In genomic region chr10:112811741-112812551, GRCh38 we compare ENCODE assay signal across 9 cellular contexts.
A peak's percentile ranks its signal among the peaks of the same experiment; 100 is the strongest.
DNase-seq lines count a peak whose midpoint lies in the region; TF ChIP-seq lines count a peak whose summit lies in the region.
"Had no signal": no experiment of that assay in that cellular context is flagged by ENCODE, and none has a peak within 500 bp of the region (broad histone marks: within the 10 kb centered on the region; RNA-seq: fewer than 3 reads in every experiment).

No MANE protein-coding gene starts in this region.

- no peaks in the 10 kb centered on the region for H3K27me3 ChIP-seq in ovary

- DNase-seq in Calu3, result peak; percentile 62
- peak; percentile 96 for DNase-seq in RPMI7951 (ENCODE audit: low read depth)
- DNase-seq in fibroblast of pulmonary artery (ENCODE audit: low read depth), result peak; percentile 88
- peak in 3 of 5 donors; percentile 31 to 51 (median 35) for DNase-seq in ovary
- DNase-seq in effector CD8-positive, alpha-beta T cell (lab: John Stamatoyannopoulos, UW), result no peak
- DNase-seq in T-helper 2 cell treated with Interferon-gamma antibody and Interleukin-4, amounts not matched to agents 5 μg/mL and 100 μg/mL, for 36 hours (ENCODE audit: low spot score), result no peak
- DNase-seq in stimulated activated CD4-positive, alpha-beta T cell treated with anti-CD3 and anti-CD28 coated beads, Interleukin-15, amount 100 ng/mL, for 24 hours, result no peak
- no peak for DNase-seq in stimulated activated CD4-positive, alpha-beta T cell treated with anti-CD3 and anti-CD28 coated beads, Interleukin-4, amount 100 ng/mL, for 1 hour
- DNase-seq: NCI-H1436 treated with DMSO at 0.1 percent for 48 hours had no signal

- peaks cover 12% of the 10 kb centered on the region for H3K36me3 Mint-ChIP-seq in Calu3 (ENCODE audit: insufficient read depth, unreplicated experiment)
- H3K36me3 Mint-ChIP-seq in T-helper 2 cell treated with Interferon-gamma antibody and Interleukin-4, amounts not matched to agents 5 μg/mL and 100 μg/mL, for 36 hours (ENCODE audit: low read depth), result peaks cover 3% of the 10 kb centered on the region

- peak overlapping the region; percentile 37 for H3K4me3 Mint-ChIP-seq in Calu3 (ENCODE audit: low read depth, unreplicated experiment)
- H3K4me3 Mint-ChIP-seq in T-helper 2 cell treated with Interferon-gamma antibody and Interleukin-4, amounts not matched to agents 5 μg/mL and 100 μg/mL, for 36 hours, result no peak overlapping the region

- no peak for TF ChIP-seq EP300 in ovary (IDR thresholded peaks at IDR 0.05)

- H3K9me3 ChIP-seq in ovary, result no peaks in the 10 kb centered on the region

- WGBS in ovary, 3 donors, result 5 to 15% (median 10%) methylated on average over 14 of the region's 14 CpGs

- CTCF ChIA-PET in Calu3 (lab: Charles Lee), result interaction anchor here (0.9 to 1.4 kb wide), 5 partner anchors 19 to 134 kb away, joined by 3 to 5 read pairs (median 3); no protein-coding TSS in a partner anchor

- H3K27ac ChIP-seq in ovary, result peak overlapping the region in 1 of 2 donors; percentile 7

- peaks cover 46% of the 10 kb centered on the region for H3K4me1 Mint-ChIP-seq in Calu3 (ENCODE audit: low read depth, unreplicated experiment)
- H3K4me1 Mint-ChIP-seq in T-helper 2 cell treated with Interferon-gamma antibody and Interleukin-4, amounts not matched to agents 5 μg/mL and 100 μg/mL, for 36 hours (ENCODE audit: low read depth), result peaks cover 35% of the 10 kb centered on the region

- BruUV-seq in Calu3 (replicated peaks; lab: Mats Ljungman, UMichigan), result no TSS peak

- peaks cover 9% of the 10 kb centered on the region for H3K4me1 ChIP-seq in ovary (ENCODE audit: insufficient read depth)

- H3K27ac Mint-ChIP-seq in Calu3 (ENCODE audit: unreplicated experiment), result peak overlapping the region; percentile 77
- H3K27ac Mint-ChIP-seq in T-helper 2 cell treated with Interferon-gamma antibody and Interleukin-4, amounts not matched to agents 5 μg/mL and 100 μg/mL, for 36 hours, result no peak overlapping the region

- intact Hi-C loops in Calu3 (cut with micrococcal nuclease; ENCODE audit: unreplicated experiment), result loop anchor here (2.0 kb wide), 1 partner anchor 139 kb away; the partner anchor contains the start of gene TCF7L2
- intact Hi-C loops in ovary (cut with DNase I), result no loop called here

- H3K9me3 Mint-ChIP-seq in Calu3 (ENCODE audit: low read depth, unreplicated experiment), result no peaks in the 10 kb centered on the region
- H3K9me3 Mint-ChIP-seq in T-helper 2 cell treated with Interferon-gamma antibody and Interleukin-4, amounts not matched to agents 5 μg/mL and 100 μg/mL, for 36 hours, result no peaks in the 10 kb centered on the region

- no peaks in the 10 kb centered on the region for H3K27me3 Mint-ChIP-seq in Calu3 (ENCODE audit: unreplicated experiment)
- H3K27me3 Mint-ChIP-seq in T-helper 2 cell treated with Interferon-gamma antibody and Interleukin-4, amounts not matched to agents 5 μg/mL and 100 μg/mL, for 36 hours (ENCODE audit: low read depth), result no peaks in the 10 kb centered on the region

- no peak for TF ChIP-seq POLR2A in ovary (IDR thresholded peaks at IDR 0.05)

- no peak for TF ChIP-seq CTCF in Calu3 (IDR thresholded peaks at IDR 0.05; ENCODE audit: unreplicated experiment)
- TF ChIP-seq CTCF in fibroblast of pulmonary artery (IDR thresholded peaks at IDR 0.05; ENCODE audit: low read length, missing control alignments), result no peak
- no peak for TF ChIP-seq CTCF in ovary (IDR thresholded peaks at IDR 0.05)

- no peaks in the 10 kb centered on the region for H3K36me3 ChIP-seq in ovary

- H3K4me3 ChIP-seq in fibroblast of pulmonary artery (replicated peaks; ENCODE audit: low read depth, low read length), result peak overlapping the region; percentile 34
- no peak overlapping the region for H3K4me3 ChIP-seq in ovary

Comparison
In these comparisons a context has a peak if more than half of its experiments do, and no peak if none do; other contexts are left out.
1. DNase-seq: peak in Calu3 (single experiment), RPMI7951 (single experiment), fibroblast of pulmonary artery (single experiment) and ovary (3 of 5); none in effector CD8-positive, alpha-beta T cell (single experiment), T-helper 2 cell treated with Interferon-gamma antibody and Interleukin-4, amounts not matched to agents 5 μg/mL and 100 μg/mL, for 36 hours (single experiment), stimulated activated CD4-positive, alpha-beta T cell treated with anti-CD3 and anti-CD28 coated beads, Interleukin-15, amount 100 ng/mL, for 24 hours (single experiment) and stimulated activated CD4-positive, alpha-beta T cell treated with anti-CD3 and anti-CD28 coated beads, Interleukin-4, amount 100 ng/mL, for 1 hour (single experiment).